In genomic region chr13:73696713-73697112, GRCh38 we compare ENCODE assay signal across 29 cellular contexts.
"Had no signal": no experiment of that assay in that cellular context is flagged by ENCODE, and none has a peak within 500 bp of the region (broad histone marks: within the 10 kb centered on the region; RNA-seq: fewer than 3 reads in every experiment).

No MANE protein-coding gene starts in this region.

- H3K27me3 ChIP-seq: body of pancreas, colonic mucosa, esophagus squamous epithelium, gastroesophageal sphincter had no signal

- H3K9me3 Mint-ChIP-seq: activated CD4-positive, alpha-beta memory T cell treated with anti-CD3 and anti-CD28 coated beads for 36 hours; activated T-cell treated with anti-CD3 and anti-CD28 coated beads, Interleukin-2, amount 50 U/mL, for 4 hours; activated T-helper 17 cell treated with anti-CD3 and anti-CD28 coated beads, Interleukin-2, amount 50 U/mL, for 72 hours had no signal

- H3K27me3 Mint-ChIP-seq: activated CD4-positive, alpha-beta memory T cell treated with anti-CD3 and anti-CD28 coated beads for 36 hours; activated CD4-positive, alpha-beta T cell treated with anti-CD3 and anti-CD28 coated beads for 36 hours; activated CD4-positive, alpha-beta T cell treated with anti-CD3 and anti-CD28 coated beads, Interleukin-2, amount 10 ng/mL, durations not matched to agents 24 days and 14 days; activated CD8-positive, alpha-beta memory T cell treated with anti-CD3 and anti-CD28 coated beads, Interleukin-2, amount 10 ng/mL, durations not matched to agents 7 days and 5 days; activated naive CD8-positive, alpha-beta T cell; activated T-helper 17 cell treated with anti-CD3 and anti-CD28 coated beads, Interleukin-2, amount 50 U/mL, for 72 hours; T-helper 17 cell had no signal

- H3K9me3 ChIP-seq: body of pancreas, colonic mucosa, esophagus squamous epithelium, gastroesophageal sphincter had no signal

- H3K4me1 ChIP-seq: body of pancreas, colonic mucosa, gastroesophageal sphincter had no signal

- H3K36me3 ChIP-seq: colonic mucosa had no signal

- H3K4me3 Mint-ChIP-seq: activated CD4-positive, alpha-beta memory T cell treated with anti-CD3 and anti-CD28 coated beads for 36 hours; activated CD4-positive, alpha-beta T cell treated with anti-CD3 and anti-CD28 coated beads for 36 hours; activated CD4-positive, alpha-beta T cell treated with anti-CD3 and anti-CD28 coated beads, Interleukin-2, amount 10 ng/mL, durations not matched to agents 24 days and 14 days; activated CD8-positive, alpha-beta memory T cell treated with anti-CD3 and anti-CD28 coated beads, Interleukin-2, amount 10 ng/mL, durations not matched to agents 7 days and 5 days; activated naive CD8-positive, alpha-beta T cell; activated T-cell treated with anti-CD3 and anti-CD28 coated beads, Interleukin-2, amount 50 U/mL, for 4 hours; activated T-helper 17 cell treated with anti-CD3 and anti-CD28 coated beads, Interleukin-2, amount 50 U/mL, for 72 hours; T-helper 17 cell; T-helper 2 cell treated with Interferon-gamma antibody and Interleukin-4, amounts not matched to agents 5 μg/mL and 100 μg/mL, for 36 hours had no signal

- DNase-seq: activated CD4-positive, alpha-beta memory T cell treated with anti-CD3 and anti-CD28 coated beads for 36 hours; activated CD4-positive, alpha-beta T cell treated with anti-CD3 and anti-CD28 coated beads for 36 hours; activated CD4-positive, alpha-beta T cell treated with anti-CD3 and anti-CD28 coated beads, Interleukin-2, amount 10 ng/mL, durations not matched to agents 24 days and 14 days; activated CD4-positive, CD25-positive, alpha-beta regulatory T cell; activated CD4-positive, CD25-positive, alpha-beta regulatory T cell treated with anti-CD3 and anti-CD28 coated beads, Interleukin-2, amount 50 U/mL, for 72 hours; activated CD8-positive, alpha-beta memory T cell treated with anti-CD3 and anti-CD28 coated beads, Interleukin-2, amount 10 ng/mL, durations not matched to agents 7 days and 5 days; activated CD8-positive, alpha-beta memory T cell treated with anti-CD3 and anti-CD28 coated beads, Interleukin-2, amount 50 U/mL, for 4 hours; activated effector memory CD4-positive, alpha-beta T cell treated with Interleukin-2 at 50 U/mL for 16 hours; activated gamma-delta T cell treated with Interleukin-2 at 50 U/mL for 16 hours; activated naive CD4-positive, alpha-beta T cell treated with anti-CD3 and anti-CD28 coated beads, Interleukin-2, amount 50 U/mL, for 16 hours; activated naive CD4-positive, alpha-beta T cell treated with Interleukin-2 at 50 U/mL for 16 hours; activated T-cell treated with anti-CD3 and anti-CD28 coated beads, Interleukin-2, amount 50 U/mL, for 4 hours; amniotic stem cell; anterior cingulate cortex; body of pancreas; central memory CD4-positive, alpha-beta T cell; cerebellar nuclear complex; colonic mucosa; effector CD8-positive, alpha-beta T cell; esophagus squamous epithelium; T-helper 1 cell; T-helper 17 cell; T1000; WERI-Rb-1 had no signal

- H3K4me3 ChIP-seq: body of pancreas, colonic mucosa, esophagus squamous epithelium, gastroesophageal sphincter had no signal

- ATAC-seq: activated CD4-positive, alpha-beta T cell treated with anti-CD3 and anti-CD28 coated beads for 36 hours; activated CD8-positive, alpha-beta memory T cell treated with anti-CD3 and anti-CD28 coated beads, Interleukin-2, amount 10 ng/mL, durations not matched to agents 7 days and 5 days; activated T-cell treated with anti-CD3 and anti-CD28 coated beads, Interleukin-2, amount 50 U/mL, for 4 hours; body of pancreas; gastroesophageal sphincter; T-helper 17 cell had no signal

- H3K27ac Mint-ChIP-seq: activated CD4-positive, alpha-beta memory T cell treated with anti-CD3 and anti-CD28 coated beads for 36 hours; activated CD4-positive, alpha-beta T cell treated with anti-CD3 and anti-CD28 coated beads for 36 hours; activated CD4-positive, alpha-beta T cell treated with anti-CD3 and anti-CD28 coated beads, Interleukin-2, amount 10 ng/mL, durations not matched to agents 24 days and 14 days; activated CD8-positive, alpha-beta memory T cell treated with anti-CD3 and anti-CD28 coated beads, Interleukin-2, amount 10 ng/mL, durations not matched to agents 7 days and 5 days; activated naive CD8-positive, alpha-beta T cell; T-helper 2 cell treated with Interferon-gamma antibody and Interleukin-4, amounts not matched to agents 5 μg/mL and 100 μg/mL, for 36 hours had no signal

- H3K27ac ChIP-seq: body of pancreas, colonic mucosa, epithelial cell of prostate, esophagus squamous epithelium, gastroesophageal sphincter, WERI-Rb-1 had no signal
